ENCODE assay signal across 30 cellular contexts in the genomic region with DNA sequence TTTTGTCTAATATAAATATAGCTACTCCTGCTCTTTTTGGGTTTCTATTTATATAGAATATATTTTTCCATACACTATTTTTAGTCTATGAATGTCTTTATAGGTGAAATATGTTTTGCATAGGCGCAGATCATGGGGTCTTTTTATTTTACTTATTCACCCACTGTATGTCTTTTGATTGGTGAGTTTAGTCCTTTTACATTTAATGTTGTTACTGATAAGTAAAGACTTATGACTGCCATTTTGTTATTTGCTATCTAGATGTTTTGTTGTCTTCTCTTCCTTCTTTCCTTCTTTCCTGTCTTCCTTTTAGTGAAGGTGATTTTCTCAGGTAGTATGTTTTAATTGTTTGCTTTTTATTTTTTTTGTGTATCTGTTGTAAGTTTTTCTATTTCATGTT.
"Had no signal": no experiment of that assay in that cellular context is flagged by ENCODE, and none has a peak within 500 bp of the region (broad histone marks: within the 10 kb centered on the region; RNA-seq: fewer than 3 reads in every experiment).

No MANE protein-coding gene starts in this region.

- H3K27me3 ChIP-seq: MG63 had no signal

- H3K9me3 ChIP-seq: MG63 had no signal

- DNase-seq: Karpas-422, Kasumi-1, MG63, MM.1S, MV-4-11, NCI-H1048, NCI-H1092, NCI-H1105, NCI-H1105 treated with DMSO at 0.1 percent for 48 hours, NCI-H1417 treated with DMSO at 0.1 percent for 48 hours, NCI-H1436, NCI-H1694, NCI-H1694 treated with DMSO at 0.1 percent for 48 hours, NCI-H187, NCI-H187 treated with DMSO at 0.1 percent for 48 hours, NCI-H2029, NCI-H2029 treated with DMSO at 0.1 percent for 48 hours, NCI-H2081, NCI-H2081 treated with DMSO at 0.1 percent for 48 hours, NCI-H2107, NCI-H2171, NCI-H2171 treated with DMSO at 0.1 percent for 48 hours, NCI-H226, NCI-H345, NCI-H446, NCI-H446 treated with DMSO at 0.1 percent for 48 hours, NCI-H510A, NCI-H510A treated with DMSO at 0.1 percent for 48 hours, NCI-H524, NCI-H524 treated with DMSO at 0.1 percent for 48 hours had no signal

- H3K36me3 ChIP-seq: MG63 had no signal

- H3K4me3 ChIP-seq: MG63 had no signal
